ENCODE assay signal across 8 cellular contexts in the genomic region with DNA sequence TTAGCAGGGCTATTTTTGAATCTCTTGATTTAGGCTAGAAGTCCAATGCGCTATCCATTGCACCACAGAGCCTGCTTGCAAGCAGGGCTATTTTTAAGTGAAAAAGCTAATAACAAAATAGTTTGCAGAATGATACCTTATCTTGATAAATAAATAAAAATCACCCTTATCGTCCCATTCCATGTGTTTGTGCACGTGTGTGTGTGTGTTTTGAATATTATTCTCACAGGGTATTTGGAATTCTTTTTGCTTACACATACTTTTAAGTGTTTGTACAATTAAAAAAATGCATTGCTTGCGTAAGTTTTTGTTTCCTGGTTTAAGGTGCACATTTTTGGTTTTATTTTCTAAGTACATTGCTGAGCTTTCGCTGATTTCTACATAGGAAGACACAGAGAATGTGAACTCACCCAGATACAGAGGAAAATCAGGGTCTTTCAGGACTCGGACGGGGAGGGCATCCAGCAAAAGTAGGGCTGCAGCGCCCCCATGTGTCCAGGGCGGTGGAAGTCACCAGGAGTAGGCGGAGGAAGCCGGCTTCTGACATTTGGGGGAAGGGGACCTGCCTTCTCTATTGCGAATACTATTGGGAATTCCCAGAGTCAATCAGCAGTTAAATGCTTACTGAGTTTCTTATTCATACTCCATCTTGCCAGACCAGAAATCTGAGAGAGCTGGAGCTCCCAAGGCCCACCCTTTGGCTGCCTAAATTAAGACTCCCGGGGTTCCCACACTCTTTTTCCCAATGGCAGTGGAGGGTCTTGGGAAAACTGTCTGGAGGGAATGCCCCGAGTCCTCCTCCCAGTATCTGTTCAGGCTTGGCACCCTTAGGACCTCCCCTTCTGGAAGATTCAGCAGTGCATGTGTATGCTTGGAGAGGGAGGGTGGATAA. TPM values are rescaled to one million over a fixed set of nuclear protein-coding genes. Genes with fewer than 3 reads are reported as not detected.
DNase-seq lines count a peak whose midpoint lies in the region; ATAC-seq, FAIRE-seq and TF ChIP-seq lines count a peak whose summit lies in the region.

No MANE protein-coding gene starts in this region.

- peak; percentile 74 to 97 (median 89) for TF ChIP-seq CTCF in heart left ventricle (IDR thresholded peaks at IDR 0.05)
- peak; percentile 59 to 89 (median 89) for TF ChIP-seq CTCF in prostate gland (IDR thresholded peaks at IDR 0.05)

- H3K27ac ChIP-seq in CD4-positive, alpha-beta memory T cell (ENCODE audit: low read depth, low read length), result no peak overlapping the region
- H3K27ac ChIP-seq in heart left ventricle, result no peak overlapping the region
- H3K27ac ChIP-seq in prostate gland, result peak overlapping the region; percentile 54 to 84

- CTCF ChIA-PET in CD4-positive, alpha-beta memory T cell (lab: Charles Lee; ENCODE audit: partially characterized antibody), result interaction anchor here (0.7 to 8.7 kb wide), 48 partner anchors 12 to 879 kb away, joined by 3 to 158 read pairs (median 4); a partner anchor contains a TSS

- no peak for TF ChIP-seq POLR2A in heart left ventricle (IDR thresholded peaks at IDR 0.05)
- no peak for TF ChIP-seq POLR2A in prostate gland (IDR thresholded peaks at IDR 0.05)

- 20 to 27% (median 24%) methylated on average over 14 of the region's 14 CpGs for WGBS in heart left ventricle, 4 donors
- 16% methylated on average over 14 of the region's 14 CpGs for WGBS in prostate gland

- H3K9me3 Mint-ChIP-seq in CD4-positive, alpha-beta memory T cell, result peaks cover 0 to 5% (median 0%) of the 10 kb centered on the region in 8 donors
- no peaks in the 10 kb centered on the region for H3K9me3 Mint-ChIP-seq in activated naive CD8-positive, alpha-beta T cell treated with anti-CD3 and anti-CD28 coated beads, Interleukin-2, amount 50 U/mL, for 24 hours

- no peaks in the 10 kb centered on the region for H3K27me3 Mint-ChIP-seq in CD4-positive, alpha-beta memory T cell
- H3K27me3 Mint-ChIP-seq in activated naive CD8-positive, alpha-beta T cell treated with anti-CD3 and anti-CD28 coated beads, Interleukin-2, amount 50 U/mL, for 24 hours, result peaks cover 10% of the 10 kb centered on the region

- ATAC-seq in GM21447 (IDR thresholded peaks at IDR 0.05; ENCODE audit: unreplicated experiment), result peak; percentile 52
- peak; percentile 82 for ATAC-seq in activated naive CD8-positive, alpha-beta T cell treated with anti-CD3 and anti-CD28 coated beads, Interleukin-2, amount 50 U/mL, for 24 hours
- ATAC-seq in heart left ventricle, result peak; percentile 83 to 95 (median 92)

- DNase-seq in CD4-positive, alpha-beta memory T cell, result peak; percentile 74 to 82 (median 78)
- DNase-seq in MV-4-11 (lab: John Stamatoyannopoulos, UW) (peak; percentile 56), T follicular helper cell (ENCODE audit: low read depth) (peak; percentile 79), heart left ventricle (peak; percentile 78 to 89 (median 81)), prostate gland (ENCODE audit: low spot score) (peak; percentile 68), urothelium cell line (ENCODE audit: low spot score) (peak; percentile 81)
- DNase-seq in activated naive CD8-positive, alpha-beta T cell treated with anti-CD3 and anti-CD28 coated beads, Interleukin-2, amount 50 U/mL, for 24 hours, result peak; percentile 91

- intact Hi-C loops in CD4-positive, alpha-beta memory T cell (cut with micrococcal nuclease), result loop anchor here (1.0 to 5.0 kb wide), 11 partner anchors 86 to 879 kb away; a partner anchor contains a TSS
- intact Hi-C loops in heart left ventricle (cut with DNase I), result loop anchor here (1.0 to 5.0 kb wide), 14 partner anchors 155 to 880 kb away; a partner anchor contains a TSS
- intact Hi-C loops in prostate gland (cut with DNase I), result loop anchor here (2.0 to 5.0 kb wide), 3 partner anchors 395 to 805 kb away; no protein-coding TSS in a partner anchor

- H3K36me3 Mint-ChIP-seq in CD4-positive, alpha-beta memory T cell, result no peaks in the 10 kb centered on the region
- no peaks in the 10 kb centered on the region for H3K36me3 Mint-ChIP-seq in activated naive CD8-positive, alpha-beta T cell treated with anti-CD3 and anti-CD28 coated beads, Interleukin-2, amount 50 U/mL, for 24 hours (ENCODE audit: low read depth)

- no peaks in the 10 kb centered on the region for H3K9me3 ChIP-seq in CD4-positive, alpha-beta memory T cell (ENCODE audit: control insufficient read depth in 1 of 2, low read length in 2 of 2)
- H3K9me3 ChIP-seq in heart left ventricle (no peaks in the 10 kb centered on the region), prostate gland (no peaks in the 10 kb centered on the region)

- peak overlapping the region in 1 of 2 donors; percentile 16 for H3K4me3 ChIP-seq in CD4-positive, alpha-beta memory T cell (ENCODE audit: low read length in 2 of 2)
- H3K4me3 ChIP-seq in heart left ventricle, result peak overlapping the region in 3 of 12 donors; percentile 6 to 25 (median 6)
- no peak overlapping the region for H3K4me3 ChIP-seq in prostate gland

- peak overlapping the region; percentile 22 to 79 (median 64) for H3K4me3 Mint-ChIP-seq in CD4-positive, alpha-beta memory T cell
- H3K4me3 Mint-ChIP-seq in activated naive CD8-positive, alpha-beta T cell treated with anti-CD3 and anti-CD28 coated beads, Interleukin-2, amount 50 U/mL, for 24 hours, result peak overlapping the region; percentile 9

- peaks cover 19% of the 10 kb centered on the region for H3K4me1 ChIP-seq in CD4-positive, alpha-beta memory T cell (ENCODE audit: insufficient read depth, low read length)
- H3K4me1 ChIP-seq in heart left ventricle, result peaks cover 0 to 20% (median 6%) of the 10 kb centered on the region in 12 donors
- no peaks in the 10 kb centered on the region for H3K4me1 ChIP-seq in prostate gland (replicated peaks)

- peaks cover 13 to 27% (median 19%) of the 10 kb centered on the region in 4 donors for H3K4me1 Mint-ChIP-seq in CD4-positive, alpha-beta memory T cell
- H3K4me1 Mint-ChIP-seq in activated naive CD8-positive, alpha-beta T cell treated with anti-CD3 and anti-CD28 coated beads, Interleukin-2, amount 50 U/mL, for 24 hours, result peaks cover 33% of the 10 kb centered on the region

- POLR2A ChIA-PET in CD4-positive, alpha-beta memory T cell (lab: Charles Lee; ENCODE audit: partially characterized antibody), result interaction anchor here (1.1 to 2.1 kb wide), 4 partner anchors 61 to 466 kb away, joined by 3 to 10 read pairs (median 5); no protein-coding TSS in a partner anchor

- H3K27ac Mint-ChIP-seq in CD4-positive, alpha-beta memory T cell, result peak overlapping the region in 5 of 7 donors; percentile 5 to 74 (median 47)
- peak overlapping the region; percentile 34 for H3K27ac Mint-ChIP-seq in activated naive CD8-positive, alpha-beta T cell treated with anti-CD3 and anti-CD28 coated beads, Interleukin-2, amount 50 U/mL, for 24 hours

- no peaks in the 10 kb centered on the region for H3K27me3 ChIP-seq in CD4-positive, alpha-beta memory T cell (ENCODE audit: insufficient read depth, low read length)
- H3K27me3 ChIP-seq in heart left ventricle (no peaks in the 10 kb centered on the region), prostate gland (replicated peaks; ENCODE audit: insufficient read depth) (no peaks in the 10 kb centered on the region)

- H3K36me3 ChIP-seq in CD4-positive, alpha-beta memory T cell (ENCODE audit: insufficient read depth, low read length), result no peaks in the 10 kb centered on the region
- H3K36me3 ChIP-seq in heart left ventricle (no peaks in the 10 kb centered on the region), prostate gland (no peaks in the 10 kb centered on the region)

- FAIRE-seq in urothelium cell line (lab: Jason Lieb, UNC), result no peak

RNA-seq across cellular contexts. Expression of a gene that starts 27.2 kb away (rescaled TPM):
- total RNA-seq in CD4-positive, alpha-beta memory T cell, result under 1 TPM; 0.08 to 0.09 TPM
- polyA plus RNA-seq in CD4-positive, alpha-beta memory T cell, result under 1 TPM; 0.13 to 0.25 TPM
- 10 to 100 TPM in 3 of 9 donors, 1 to 10 TPM in 6; 2.4 to 23.5 (median 6.3) TPM for total RNA-seq in heart left ventricle
- polyA plus RNA-seq in heart left ventricle, result 1 to 10 TPM in 1 of 2 donors, under 1 TPM in 1; 0.80 to 2.0 TPM
- total RNA-seq in prostate gland, result 1 to 10 TPM in 1 of 2 donors, under 1 TPM in 1; 0.82 to 1.5 TPM

Comparison
In these comparisons a context has a peak if more than half of its experiments do, and no peak if none do; other contexts are left out.
1. H3K27ac ChIP-seq: peak in prostate gland (2 of 2); none in CD4-positive, alpha-beta memory T cell (single experiment) and heart left ventricle (0 of 12).
2. Peak in every context shown above with its lines, with median percentiles within 50 percentile points of each other: DNase-seq and ATAC-seq.